Comparison of ENCODE assay signal across 16 cellular contexts in genomic region chr3:175103298-175103697, GRCh38.
A peak's percentile ranks its signal among the peaks of the same experiment; 100 is the strongest.
DNase-seq lines count a peak whose midpoint lies in the region; ATAC-seq and TF ChIP-seq lines count a peak whose summit lies in the region.
"Had no signal": no experiment of that assay in that cellular context is flagged by ENCODE, and none has a peak within 500 bp of the region (broad histone marks: within the 10 kb centered on the region; RNA-seq: fewer than 3 reads in every experiment).

No MANE protein-coding gene starts in this region.

- H3K4me3 ChIP-seq in PC-3 (ENCODE audit: low read length): no peak overlapping the region

- H3K79me2 ChIP-seq in PC-3 (ENCODE audit: low read length): no peaks in the 10 kb centered on the region

- H3K27me3 Mint-ChIP-seq in activated T-cell treated with anti-CD3 and anti-CD28 coated beads, Interleukin-2, amount 50 U/mL, for 4 hours (ENCODE audit: low read depth): no peaks in the 10 kb centered on the region
- H3K27me3 Mint-ChIP-seq: CD4-positive, alpha-beta T cell had no signal

- no peaks in the 10 kb centered on the region for H3K9me2 ChIP-seq in PC-3 (replicated peaks; ENCODE audit: low read length)

- no TSS peak for BruUV-seq in PC-3 (replicated peaks; lab: Mats Ljungman, UMichigan)

- no peak overlapping the region for H3K4me2 ChIP-seq in PC-3 (ENCODE audit: low read length)
- H3K4me2 ChIP-seq: KMS-11 had no signal

- DNase-seq in ELR (ENCODE audit: low read depth): peak; percentile 5
- DNase-seq in PC-3: peak; percentile 17
- no peak for DNase-seq in NCI-H187 treated with DMSO at 0.1 percent for 48 hours (lab: John Stamatoyannopoulos, UW)
- DNase-seq in mucosa of gallbladder (ENCODE audit: low spot score): no peak
- DNase-seq in activated T-cell treated with anti-CD3 and anti-CD28 coated beads, Interleukin-2, amount 50 U/mL, for 4 hours: no peak
- DNase-seq: ACHN; BE2C; C1 segment of cervical spinal cord; Caco-2; CD4-positive, alpha-beta T cell; DMS79 treated with DMSO at 0.1 percent for 48 hours; GDM1; GOT3; H7 had no signal

- H3K4me1 Mint-ChIP-seq in activated T-cell treated with anti-CD3 and anti-CD28 coated beads, Interleukin-2, amount 50 U/mL, for 4 hours (ENCODE audit: low read depth): no peaks in the 10 kb centered on the region

- H3K9me3 ChIP-seq in PC-3 (ENCODE audit: low read length): no peaks in the 10 kb centered on the region
- H3K9me3 ChIP-seq: BE2C, Caco-2 had no signal

- ATAC-seq in PC-3: peak; percentile 38; the same call in 1 of the 2 replicates
- no peak for ATAC-seq in activated T-cell treated with anti-CD3 and anti-CD28 coated beads, Interleukin-2, amount 50 U/mL, for 4 hours

- H3F3A ChIP-seq in PC-3 (ENCODE audit: low read length, unreplicated experiment): no peaks in the 10 kb centered on the region

- no peaks in the 10 kb centered on the region for H3K27me3 ChIP-seq in PC-3 (ENCODE audit: low read length)
- H3K27me3 ChIP-seq: BE2C had no signal

- peak overlapping the region; percentile 91 for H3K27ac ChIP-seq in C4-2B
- H3K27ac ChIP-seq in PC-3 (ENCODE audit: low read length): no peak overlapping the region
- H3K27ac ChIP-seq: KMS-11 had no signal

- CTCF ChIA-PET in PC-3 (lab: Charles Lee): no interaction called here

- no peaks in the 10 kb centered on the region for H3K36me3 ChIP-seq in PC-3 (ENCODE audit: low read depth, low read length)
- H3K36me3 ChIP-seq: BE2C had no signal

- no peaks in the 10 kb centered on the region for H3K36me3 Mint-ChIP-seq in activated T-cell treated with anti-CD3 and anti-CD28 coated beads, Interleukin-2, amount 50 U/mL, for 4 hours (ENCODE audit: insufficient read depth)

- H4K20me1 ChIP-seq in PC-3 (ENCODE audit: low read length): no peaks in the 10 kb centered on the region

- H3K9ac ChIP-seq in PC-3 (ENCODE audit: low read length): no peak overlapping the region
- H3K9ac ChIP-seq: KMS-11 had no signal

- no peak overlapping the region for H3K4me3 Mint-ChIP-seq in activated T-cell treated with anti-CD3 and anti-CD28 coated beads, Interleukin-2, amount 50 U/mL, for 4 hours
- H3K4me3 Mint-ChIP-seq: CD4-positive, alpha-beta T cell had no signal

- no peak for TF ChIP-seq CTCF in C4-2B (conservative IDR thresholded peaks at IDR 0.05)
- no peak for TF ChIP-seq CTCF in PC-3 (conservative IDR thresholded peaks at IDR 0.05; ENCODE audit: low read depth, low read length)

- H3K4me1 ChIP-seq in PC-3 (ENCODE audit: insufficient read depth, low read length): peaks cover 7% of the 10 kb centered on the region; the same call in 1 of the 2 replicates
- H3K4me1 ChIP-seq: BE2C, Caco-2 had no signal

- H2AFZ ChIP-seq in PC-3 (ENCODE audit: low read length): no peak overlapping the region

- intact Hi-C loops in PC-3 (cut with micrococcal nuclease): no loop called here

- H3K9me3 Mint-ChIP-seq in activated T-cell treated with anti-CD3 and anti-CD28 coated beads, Interleukin-2, amount 50 U/mL, for 4 hours: no peaks in the 10 kb centered on the region

- POLR2A ChIA-PET in PC-3 (lab: Charles Lee; ENCODE audit: unreplicated experiment): no interaction called here

Comparison
In these comparisons a context has a peak if more than half of its experiments do, and no peak if none do; other contexts are left out.
1. DNase-seq: peak in ELR (single experiment) and PC-3 (single experiment); none in NCI-H187 treated with DMSO at 0.1 percent for 48 hours (single experiment), mucosa of gallbladder (single experiment) and activated T-cell treated with anti-CD3 and anti-CD28 coated beads, Interleukin-2, amount 50 U/mL, for 4 hours (single experiment).